11 cellular contexts compared by ENCODE assay signal in the genomic region with DNA sequence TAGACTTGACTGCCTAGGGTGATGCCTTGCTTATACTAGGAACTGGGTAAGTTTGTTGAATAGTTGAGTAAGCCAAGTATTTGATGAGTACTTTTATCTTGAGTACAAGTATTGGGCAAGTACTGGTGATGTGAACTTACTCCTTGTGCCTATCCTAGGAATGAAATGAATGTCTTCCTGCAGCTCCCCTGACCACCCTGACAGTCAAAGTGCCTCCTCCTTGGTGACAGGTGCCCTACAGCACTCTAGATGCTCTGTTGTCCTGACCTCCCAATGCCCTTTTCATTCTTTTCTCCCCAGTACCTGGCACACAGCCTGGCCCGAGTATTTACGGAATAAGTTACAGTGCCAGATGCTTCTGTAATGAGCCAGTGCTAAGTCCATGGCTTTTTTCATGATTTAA. TPM values are rescaled to one million over a fixed set of nuclear protein-coding genes. Genes with fewer than 3 reads are reported as not detected.
DNase-seq lines count a peak whose midpoint lies in the region; ATAC-seq, FAIRE-seq and TF ChIP-seq lines count a peak whose summit lies in the region.
"Had no signal": no experiment of that assay in that cellular context is flagged by ENCODE, and none has a peak within 500 bp of the region (broad histone marks: within the 10 kb centered on the region; RNA-seq: fewer than 3 reads in every experiment).

No MANE protein-coding gene starts in this region.

- no peak overlapping the region for H3K4me3 ChIP-seq in ascending aorta
- H3K4me3 ChIP-seq: cardiac muscle cell had no signal

- DNase-seq in Right ventricle myocardium superior (peak; percentile 78), cardiac septum (ENCODE audit: low spot score) (no peak), ascending aorta (ENCODE audit: low spot score in 2 of 2) (no peak), kidney glomerular epithelial cell (lab: John Stamatoyannopoulos, UW) (peak; percentile 33), urothelium cell line (ENCODE audit: low spot score) (peak; percentile 20)
- DNase-seq: activated CD4-positive, alpha-beta T cell treated with anti-CD3 and anti-CD28 coated beads, Interleukin-2, amount 50 U/mL, for 48 hours had no signal

- FAIRE-seq in urothelium cell line (lab: Jason Lieb, UNC): no peak
- FAIRE-seq: GM12891 had no signal

- peak overlapping the region; percentile 56 to 57 for H3K27ac ChIP-seq in ascending aorta
- H3K27ac ChIP-seq: cardiac muscle cell had no signal

- no peaks in the 10 kb centered on the region for H3K27me3 ChIP-seq in ascending aorta
- H3K27me3 ChIP-seq: cardiac muscle cell had no signal

- no peaks in the 10 kb centered on the region for H3K9me3 ChIP-seq in ascending aorta

- TF ChIP-seq CTCF in ascending aorta (IDR thresholded peaks at IDR 0.05): no peak

- ATAC-seq in Right ventricle myocardium superior (ENCODE audit: poor library complexity) (peak; percentile 66), GM18517 (IDR thresholded peaks at IDR 0.05; ENCODE audit: unreplicated experiment) (no peak), GM21381 (IDR thresholded peaks at IDR 0.05; ENCODE audit: unreplicated experiment) (no peak)
- ATAC-seq in activated CD4-positive, CD25-positive, alpha-beta regulatory T cell treated with anti-CD3 and anti-CD28 coated beads, Interleukin-2, amount 50 U/mL, for 24 hours: no peak

- peaks cover 10 to 33% of the 10 kb centered on the region in 2 donors for H3K36me3 ChIP-seq in ascending aorta

- H3K4me1 ChIP-seq in ascending aorta: peaks cover 0 to 14% of the 10 kb centered on the region in 2 donors

- intact Hi-C loops in Right ventricle myocardium superior (cut with DNase I): no loop called here
- intact Hi-C loops in cardiac septum (cut with DNase I): no loop called here
- intact Hi-C loops in ascending aorta (cut with DNase I): no loop called here

RNA-seq across cellular contexts. Expression of a gene that starts 25.5 kb away (rescaled TPM):
- total RNA-seq in Right ventricle myocardium superior (not detected), cardiac septum (not detected), ascending aorta (not detected)

Comparison
In these comparisons a context has a peak if more than half of its experiments do, and no peak if none do; other contexts are left out.
1. DNase-seq: peak in Right ventricle myocardium superior (single experiment), kidney glomerular epithelial cell (single experiment) and urothelium cell line (single experiment); none in cardiac septum (single experiment) and ascending aorta (0 of 2).